ENCODE assay signal across 19 cellular contexts in the genomic region with DNA sequence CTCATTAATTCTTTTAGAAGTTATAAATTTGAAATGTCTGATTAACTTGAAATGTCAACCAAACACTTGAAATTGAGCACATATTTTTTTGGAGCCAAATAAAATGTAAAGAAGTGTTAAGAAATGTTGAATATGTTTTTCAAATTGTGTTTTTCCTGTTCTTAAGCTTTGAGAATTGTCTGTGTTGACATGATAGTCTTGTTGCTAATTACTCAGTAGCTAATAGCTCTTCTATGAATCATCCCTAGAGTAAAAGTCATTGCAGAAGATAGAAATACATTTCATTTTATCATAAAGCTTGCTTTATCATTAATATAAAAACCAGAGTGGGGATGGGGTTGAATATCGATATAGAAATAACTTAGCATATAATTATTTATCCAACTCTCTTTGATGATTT. TPM values are rescaled to one million over a fixed set of nuclear protein-coding genes. Genes with fewer than 3 reads are reported as not detected.
A peak's percentile ranks its signal among the peaks of the same experiment; 100 is the strongest.
DNase-seq lines count a peak whose midpoint lies in the region; FAIRE-seq and TF ChIP-seq lines count a peak whose summit lies in the region.
"Had no signal": no experiment of that assay in that cellular context is flagged by ENCODE, and none has a peak within 500 bp of the region (broad histone marks: within the 10 kb centered on the region; RNA-seq: fewer than 3 reads in every experiment).

No MANE protein-coding gene starts in this region.

- no peaks in the 10 kb centered on the region for H3K4me1 Mint-ChIP-seq in activated naive CD4-positive, alpha-beta T cell treated with anti-CD3 and anti-CD28 coated beads for 36 hours (ENCODE audit: low read depth)

- H3K27ac ChIP-seq in AG04450 (ENCODE audit: low read depth, low read length) (peak overlapping the region; percentile 43), brain microvascular endothelial cell (peak overlapping the region; percentile 94)
- H3K27ac ChIP-seq: coronary artery, HL-60, KMS-11, upper lobe of right lung had no signal

- intact Hi-C loops in activated naive CD4-positive, alpha-beta T cell treated with anti-CD3 and anti-CD28 coated beads for 36 hours (cut with micrococcal nuclease), result no loop called here

- H3K9me3 Mint-ChIP-seq in activated naive CD4-positive, alpha-beta T cell treated with anti-CD3 and anti-CD28 coated beads for 36 hours, result no peaks in the 10 kb centered on the region
- H3K9me3 Mint-ChIP-seq: activated T-cell treated with anti-CD3 and anti-CD28 coated beads, Interleukin-2, amount 50 U/mL, for 72 hours had no signal

- DNase-seq in AG04450 (ENCODE audit: low read depth, low spot score) (no peak), M059J (ENCODE audit: low read depth) (peak; percentile 67), brain microvascular endothelial cell (no peak), NCI-H774 (lab: John Stamatoyannopoulos, UW) (no peak), NCI-H2081 treated with DMSO at 0.1 percent for 48 hours (lab: John Stamatoyannopoulos, UW) (no peak)
- no peak for DNase-seq in stimulated activated naive CD4-positive, alpha-beta T cell treated with Interleukin-2 at 50 U/mL for 16 hours (lab: John Stamatoyannopoulos, UW)
- no peak for DNase-seq in activated naive CD4-positive, alpha-beta T cell treated with anti-CD3 and anti-CD28 coated beads for 36 hours
- DNase-seq: activated CD4-positive, alpha-beta T cell treated with anti-CD3 and anti-CD28 coated beads, Interleukin-2, amount 50 U/mL, for 4 hours; activated T-cell treated with anti-CD3 and anti-CD28 coated beads, Interleukin-2, amount 50 U/mL, for 72 hours; NCI-H1436 treated with DMSO at 0.1 percent for 48 hours; NCI-H446 treated with DMSO at 0.1 percent for 48 hours; stimulated activated CD4-positive, alpha-beta T cell treated with anti-CD3 and anti-CD28 coated beads, Interleukin-12 subunit alpha, Interleukin-12 subunit beta, amount 100 ng/mL, for 4 hours; stimulated activated naive CD4-positive, alpha-beta T cell; upper lobe of right lung had no signal

- CTCF ChIA-PET in AG04450 (lab: Charles Lee), result interaction anchor here (0.7 to 3.4 kb wide), 7 partner anchors 11 to 246 kb away, joined by 3 to 22 read pairs (median 3); no protein-coding TSS in a partner anchor
- CTCF ChIA-PET in activated naive CD4-positive, alpha-beta T cell treated with anti-CD3 and anti-CD28 coated beads for 36 hours (lab: Charles Lee), result interaction anchor here (1.3 kb wide), 1 partner anchor 220 kb away, joined by 3 read pairs; no protein-coding TSS in a partner anchor

- H3K4me3 Mint-ChIP-seq in activated naive CD4-positive, alpha-beta T cell treated with anti-CD3 and anti-CD28 coated beads for 36 hours, result no peak overlapping the region
- H3K4me3 Mint-ChIP-seq: activated T-cell treated with anti-CD3 and anti-CD28 coated beads, Interleukin-2, amount 50 U/mL, for 72 hours had no signal

- H3K27ac Mint-ChIP-seq in activated naive CD4-positive, alpha-beta T cell treated with anti-CD3 and anti-CD28 coated beads for 36 hours, result no peak overlapping the region
- H3K27ac Mint-ChIP-seq: activated T-cell treated with anti-CD3 and anti-CD28 coated beads, Interleukin-2, amount 50 U/mL, for 72 hours; progenitor cell of endocrine pancreas had no signal

- H3K36me3 ChIP-seq in brain microvascular endothelial cell (replicated peaks), result peaks cover 37% of the 10 kb centered on the region

- H3K4me3 ChIP-seq in AG04450 (ENCODE audit: low read depth, low read length) (no peak overlapping the region), brain microvascular endothelial cell (ENCODE audit: low read depth, low read length) (no peak overlapping the region)
- H3K4me3 ChIP-seq: coronary artery, upper lobe of right lung had no signal

- in situ Hi-C loops in brain microvascular endothelial cell (cut with HindIII; ENCODE audit: low pct_ligation_motif_present, low sequenced_read_pairs), result no loop called here

- POLR2A ChIA-PET in AG04450 (lab: Yijun Ruan, JAX), result interaction anchor here (0.5 to 1.2 kb wide), 4 partner anchors 42 to 219 kb away, joined by 3 to 4 read pairs (median 3); a partner anchor contains a TSS

- peak; percentile 94 for FAIRE-seq in islet of Langerhans (lab: Jason Lieb, UNC)

- H3K27me3 Mint-ChIP-seq in activated naive CD4-positive, alpha-beta T cell treated with anti-CD3 and anti-CD28 coated beads for 36 hours (ENCODE audit: low read depth), result peaks cover 4% of the 10 kb centered on the region
- H3K27me3 Mint-ChIP-seq: progenitor cell of endocrine pancreas had no signal

- H3K9me3 ChIP-seq in AG04450 (ENCODE audit: control insufficient read depth, insufficient read depth, low read length), result no peaks in the 10 kb centered on the region
- H3K9me3 ChIP-seq: upper lobe of right lung had no signal

- H3K36me3 Mint-ChIP-seq in activated naive CD4-positive, alpha-beta T cell treated with anti-CD3 and anti-CD28 coated beads for 36 hours (ENCODE audit: low read depth), result no peaks in the 10 kb centered on the region

- no peak for TF ChIP-seq CTCF in AG04450 (IDR thresholded peaks at IDR 0.05; ENCODE audit: low read depth, low read length)
- no peak for TF ChIP-seq CTCF in brain microvascular endothelial cell (IDR thresholded peaks at IDR 0.05; ENCODE audit: low read depth, low read length, missing control alignments)

- H3K27me3 ChIP-seq in AG04450 (ENCODE audit: control insufficient read depth, insufficient read depth, low read length) (no peaks in the 10 kb centered on the region), brain microvascular endothelial cell (replicated peaks) (no peaks in the 10 kb centered on the region)
- H3K27me3 ChIP-seq: upper lobe of right lung had no signal

RNA-seq across cellular contexts. Expression of a gene that starts 41.9 kb away (rescaled TPM):
- 28.8 and 37.5 TPM in 2 replicates for polyA plus RNA-seq in AG04450 (2011; rRNA removed)
- polyA minus RNA-seq in AG04450 (2011; rRNA and poly(A)+ RNA removed), result 20.4 and 40.6 TPM in 2 replicates
- 43.9 and 71.9 TPM in 2 replicates for total RNA-seq in M059J (2014; rRNA removed; shearing (Covaris generic))
- total RNA-seq in activated naive CD4-positive, alpha-beta T cell treated with anti-CD3 and anti-CD28 coated beads for 36 hours, result 10 to 100 TPM; 53.1 to 54.6 TPM
